ENCODE assay signal across 20 cellular contexts in the genomic region with DNA sequence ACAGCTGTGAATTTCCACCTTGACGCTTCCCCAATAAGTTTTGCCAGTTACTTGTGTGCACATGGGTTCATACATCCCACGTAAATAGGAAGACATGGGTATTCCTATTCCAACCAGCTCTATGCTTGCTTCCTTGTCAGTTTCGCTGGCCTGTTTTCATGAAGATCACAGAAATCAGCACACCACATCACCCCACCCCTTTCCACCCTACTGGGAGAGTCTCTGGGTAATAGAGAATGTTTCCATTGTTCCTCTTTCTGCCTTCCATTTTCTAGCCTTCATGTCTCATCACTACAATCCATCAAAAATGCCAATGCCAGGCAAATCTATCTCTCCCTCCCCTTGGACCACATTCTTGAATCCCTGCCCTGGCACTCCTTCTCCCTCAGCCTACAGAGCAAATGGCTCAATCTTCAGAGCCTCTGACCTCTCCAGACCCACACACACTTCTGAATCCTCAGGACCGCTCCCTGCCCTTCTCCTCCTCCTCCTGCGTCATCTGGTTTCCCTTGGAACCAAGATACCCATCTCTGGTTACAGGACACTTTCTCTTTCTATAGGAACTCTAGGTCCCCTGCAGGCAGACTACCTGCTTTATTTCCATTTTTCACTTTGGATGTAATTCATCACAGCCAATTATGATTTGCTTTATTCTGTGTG.
A peak's percentile ranks its signal among the peaks of the same experiment; 100 is the strongest.
DNase-seq lines count a peak whose midpoint lies in the region; ATAC-seq, FAIRE-seq and TF ChIP-seq lines count a peak whose summit lies in the region.
"Had no signal": no experiment of that assay in that cellular context is flagged by ENCODE, and none has a peak within 500 bp of the region (broad histone marks: within the 10 kb centered on the region; RNA-seq: fewer than 3 reads in every experiment).

No MANE protein-coding gene starts in this region.

- POLR2A ChIA-PET in SK-N-SH (lab: Yijun Ruan, JAX), result no interaction called here

- H3K9ac ChIP-seq in astrocyte (ENCODE audit: low read length), result no peak overlapping the region
- no peak overlapping the region for H3K9ac ChIP-seq in SK-N-SH

- H2AFZ ChIP-seq in astrocyte (ENCODE audit: low read depth, low read length) (no peak overlapping the region), SK-N-SH (ENCODE audit: low read depth) (no peak overlapping the region)

- H3K4me3 ChIP-seq in astrocyte (ENCODE audit: insufficient read depth, low read depth, low read length), result no peak overlapping the region
- H3K4me3 ChIP-seq in SK-N-SH (ENCODE audit: low read depth in 2 of 2, low read length in 1 of 2), result no peak overlapping the region
- H3K4me3 ChIP-seq: suprapubic skin had no signal

- H3K9me3 Mint-ChIP-seq in astrocyte (ENCODE audit: unreplicated experiment) (no peaks in the 10 kb centered on the region), mesothelial cell of epicardium (no peaks in the 10 kb centered on the region)
- H3K9me3 Mint-ChIP-seq: nephron had no signal

- no peaks in the 10 kb centered on the region for H3F3A ChIP-seq in SK-N-SH (replicated peaks; ENCODE audit: insufficient read depth)

- H3K27me3 Mint-ChIP-seq in astrocyte (ENCODE audit: low read depth, unreplicated experiment) (no peaks in the 10 kb centered on the region), mesothelial cell of epicardium (ENCODE audit: low read depth) (peaks cover 4% of the 10 kb centered on the region)

- no peaks in the 10 kb centered on the region for H3K79me2 ChIP-seq in astrocyte (ENCODE audit: insufficient read depth, low read length)
- H3K79me2 ChIP-seq in SK-N-SH (ENCODE audit: insufficient read depth), result no peaks in the 10 kb centered on the region

- DNase-seq in LHCN-M2 (ENCODE audit: low read depth) (peak; percentile 28), astrocyte (ENCODE audit: low read depth) (peak; percentile 73), mesothelial cell of epicardium (ENCODE audit: low spot score in 2 of 2, unreplicated experiment in 2 of 2) (no peak), stromal cell of bone marrow (ENCODE audit: low read depth) (peak; percentile 31), SK-N-SH (no peak), OCI-M2 (lab: John Stamatoyannopoulos, UW; ENCODE audit: unreplicated experiment) (no peak)
- DNase-seq: activated CD4-positive, alpha-beta T cell treated with anti-CD3 and anti-CD28 coated beads, Interleukin-2, amount 50 U/mL, for 48 hours; activated gamma-delta T cell treated with Interleukin-2 at 50 U/mL for 16 hours; AML-193; amygdala; DND-41; HFFc6; NCI-H187; NCI-H446 had no signal

- H3K9me2 ChIP-seq in SK-N-SH, result no peaks in the 10 kb centered on the region

- H3K36me3 ChIP-seq in astrocyte (ENCODE audit: insufficient read depth, low read length) (no peaks in the 10 kb centered on the region), SK-N-SH (replicated peaks in 1 of 2; ENCODE audit: control insufficient read depth in 1 of 2, insufficient read depth in 2 of 2, low read length in 1 of 2) (no peaks in the 10 kb centered on the region)
- H3K36me3 ChIP-seq: suprapubic skin, WERI-Rb-1 had no signal

- WGBS in SK-N-SH (ENCODE audit: low lambda C conversion rate), result 16% methylated on average over 5 of the region's 5 CpGs

- no peak for ATAC-seq in HG02884 (IDR thresholded peaks at IDR 0.05; ENCODE audit: unreplicated experiment)

- CTCF ChIA-PET in SK-N-SH (lab: Yijun Ruan, JAX), result no interaction called here

- H3K27me3 ChIP-seq in astrocyte (ENCODE audit: insufficient read depth, low read length), result no peaks in the 10 kb centered on the region
- no peaks in the 10 kb centered on the region; the same call in 1 of the 2 replicates for H3K27me3 ChIP-seq in SK-N-SH (ENCODE audit: insufficient read depth)
- H3K27me3 ChIP-seq: suprapubic skin had no signal

- H3K9me3 ChIP-seq in astrocyte (ENCODE audit: insufficient read depth, low read depth, low read length), result no peaks in the 10 kb centered on the region
- H3K9me3 ChIP-seq in SK-N-SH, result no peaks in the 10 kb centered on the region
- H3K9me3 ChIP-seq: suprapubic skin had no signal

- TF ChIP-seq CTCF in astrocyte (IDR thresholded peaks at IDR 0.05; ENCODE audit: insufficient read depth, low read depth, low read length) (no peak), mesothelial cell of epicardium (IDR thresholded peaks at IDR 0.05; ENCODE audit: unreplicated experiment) (no peak), SK-N-SH (IDR thresholded peaks at IDR 0.05) (no peak)

- no peak for FAIRE-seq in astrocyte (lab: Jason Lieb, UNC)

- H3K27ac ChIP-seq in astrocyte (ENCODE audit: low read depth, low read length) (no peak overlapping the region), SK-N-SH (ENCODE audit: low read depth in 2 of 2, low read length in 1 of 2) (no peak overlapping the region)
- H3K27ac ChIP-seq: HL-60, suprapubic skin, WERI-Rb-1 had no signal

- TF ChIP-seq RAD21 in SK-N-SH (IDR thresholded peaks at IDR 0.05; ENCODE audit: low read length), result no peak

- H3K4me3 Mint-ChIP-seq in astrocyte (ENCODE audit: unreplicated experiment) (no peak overlapping the region), mesothelial cell of epicardium (no peak overlapping the region)
- H3K4me3 Mint-ChIP-seq: HFFc6, nephron had no signal

- H3K27ac Mint-ChIP-seq in astrocyte (ENCODE audit: unreplicated experiment) (no peak overlapping the region), mesothelial cell of epicardium (peak overlapping the region; percentile 32)
- H3K27ac Mint-ChIP-seq: HFFc6, nephron, progenitor cell of endocrine pancreas had no signal

- peaks cover 13% of the 10 kb centered on the region for H3K4me1 Mint-ChIP-seq in astrocyte (ENCODE audit: low read depth, unreplicated experiment)
- peaks cover 43% of the 10 kb centered on the region for H3K4me1 Mint-ChIP-seq in mesothelial cell of epicardium

- H3K36me3 Mint-ChIP-seq in astrocyte (ENCODE audit: low read depth, unreplicated experiment) (no peaks in the 10 kb centered on the region), mesothelial cell of epicardium (no peaks in the 10 kb centered on the region)

- no peaks in the 10 kb centered on the region for H4K20me1 ChIP-seq in astrocyte (ENCODE audit: insufficient read depth, low read length)
- H4K20me1 ChIP-seq in SK-N-SH (ENCODE audit: insufficient read depth), result no peaks in the 10 kb centered on the region

- TF ChIP-seq EP300 in SK-N-SH (IDR thresholded peaks at IDR 0.05; ENCODE audit: borderline replicate concordance in 1 of 2, low read depth in 1 of 2, low read length in 1 of 2), result no peak

- H3K4me2 ChIP-seq in astrocyte (ENCODE audit: low read length), result no peak overlapping the region
- H3K4me2 ChIP-seq in SK-N-SH, result no peak overlapping the region

- peaks cover 14% of the 10 kb centered on the region for H3K4me1 ChIP-seq in astrocyte (ENCODE audit: insufficient read depth, low read length)
- no peaks in the 10 kb centered on the region for H3K4me1 ChIP-seq in SK-N-SH (ENCODE audit: control insufficient read depth in 1 of 2, insufficient read depth in 2 of 2, low read depth in 1 of 2, low read length in 1 of 2)
- H3K4me1 ChIP-seq: suprapubic skin had no signal

TF ChIP-seq in SK-N-SH, 30 proteins besides CTCF, POLR2A, EP300 and RAD21:
- TF ChIP-seq RCOR1 (IDR thresholded peaks at IDR 0.05; ENCODE audit: low read length) (no peak), MEF2A (IDR thresholded peaks at IDR 0.05; ENCODE audit: borderline replicate concordance, low read depth) (no peak), FOXJ3 (CRISPR knock-in tag; IDR thresholded peaks at IDR 0.05) (no peak), TAF1 (IDR thresholded peaks at IDR 0.05; ENCODE audit: borderline replicate concordance, low read depth, low read length) (no peak)
- TF ChIP-seq, protein P1, sequence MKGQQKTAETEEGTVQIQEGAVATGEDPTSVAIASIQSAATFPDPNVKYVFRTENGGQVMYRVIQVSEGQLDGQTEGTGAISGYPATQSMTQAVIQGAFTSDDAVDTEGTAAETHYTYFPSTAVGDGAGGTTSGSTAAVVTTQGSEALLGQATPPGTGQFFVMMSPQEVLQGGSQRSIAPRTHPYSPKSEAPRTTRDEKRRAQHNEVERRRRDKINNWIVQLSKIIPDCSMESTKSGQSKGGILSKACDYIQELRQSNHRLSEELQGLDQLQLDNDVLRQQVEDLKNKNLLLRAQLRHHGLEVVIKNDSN (IDR thresholded peaks at IDR 0.05; ENCODE audit: borderline replicate concordance, low read depth), result no peak
- TF ChIP-seq, protein P2, sequence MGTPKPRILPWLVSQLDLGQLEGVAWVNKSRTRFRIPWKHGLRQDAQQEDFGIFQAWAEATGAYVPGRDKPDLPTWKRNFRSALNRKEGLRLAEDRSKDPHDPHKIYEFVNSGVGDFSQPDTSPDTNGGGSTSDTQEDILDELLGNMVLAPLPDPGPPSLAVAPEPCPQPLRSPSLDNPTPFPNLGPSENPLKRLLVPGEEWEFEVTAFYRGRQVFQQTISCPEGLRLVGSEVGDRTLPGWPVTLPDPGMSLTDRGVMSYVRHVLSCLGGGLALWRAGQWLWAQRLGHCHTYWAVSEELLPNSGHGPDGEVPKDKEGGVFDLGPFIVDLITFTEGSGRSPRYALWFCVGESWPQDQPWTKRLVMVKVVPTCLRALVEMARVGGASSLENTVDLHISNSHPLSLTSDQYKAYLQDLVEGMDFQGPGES (IDR thresholded peaks at IDR 0.05; ENCODE audit: low read depth, low read length), result no peak

Comparison
In these comparisons a context has a peak if more than half of its experiments do, and no peak if none do; other contexts are left out.
1. DNase-seq: peak in LHCN-M2 (single experiment), astrocyte (single experiment) and stromal cell of bone marrow (single experiment); none in mesothelial cell of epicardium (0 of 2), SK-N-SH (single experiment) and OCI-M2 (single experiment).